Comparison of ENCODE assay signal across 18 cellular contexts in genomic region chr22:21881841-21882753, GRCh38.
"Had no signal": no experiment of that assay in that cellular context is flagged by ENCODE, and none has a peak within 500 bp of the region (broad histone marks: within the 10 kb centered on the region; RNA-seq: fewer than 3 reads in every experiment).

No MANE protein-coding gene starts in this region.

- H3K36me3 ChIP-seq: SJSA1 had no signal

- FAIRE-seq: RCC 7860 had no signal

- DNase-seq: Karpas-422, KG1, MM.1S, NCI-H1092 treated with DMSO at 0.1 percent for 48 hours, NCI-H1436, NCI-H187, NCI-H2029 treated with DMSO at 0.1 percent for 48 hours, NCI-H2171 treated with DMSO at 0.1 percent for 48 hours, NCI-H345, NCI-H524, NCI-H526 treated with DMSO at 0.1 percent for 48 hours, NCI-H774, Right ventricle myocardium superior, RPMI8226, SIG-M5 had no signal

- H3K27me3 ChIP-seq: SJSA1 had no signal

- H3K4me1 ChIP-seq: SJSA1 had no signal

- H3K9me3 ChIP-seq: SJSA1 had no signal

- H3K4me3 ChIP-seq: SJSA1, SK-N-MC had no signal

- H3K27ac ChIP-seq: SJSA1, SK-N-MC had no signal
